ENCODE assay signal across 14 cellular contexts in genomic region chr11:79237676-79238075, GRCh38.
DNase-seq lines count a peak whose midpoint lies in the region; ATAC-seq and TF ChIP-seq lines count a peak whose summit lies in the region.
"Had no signal": no experiment of that assay in that cellular context is flagged by ENCODE, and none has a peak within 500 bp of the region (broad histone marks: within the 10 kb centered on the region; RNA-seq: fewer than 3 reads in every experiment).

No MANE protein-coding gene starts in this region.

- TF ChIP-seq EP300 in gastroesophageal sphincter (IDR thresholded peaks at IDR 0.05): no peak

- peak overlapping the region; percentile 49 for H3K27ac Mint-ChIP-seq in osteocyte (ENCODE audit: unreplicated experiment)
- H3K27ac Mint-ChIP-seq: activated CD8-positive, alpha-beta T cell treated with anti-CD3 and anti-CD28 coated beads for 36 hours had no signal

- H3K36me3 ChIP-seq in ascending aorta: no peaks in the 10 kb centered on the region
- no peaks in the 10 kb centered on the region for H3K36me3 ChIP-seq in gastroesophageal sphincter

- H3K4me3 ChIP-seq in ascending aorta: peak overlapping the region in 1 of 2 donors; percentile 8
- no peak overlapping the region for H3K4me3 ChIP-seq in gastroesophageal sphincter

- H3K4me1 ChIP-seq in ascending aorta (peaks cover 3 to 17% of the 10 kb centered on the region in 2 donors), gastroesophageal sphincter (peaks cover 0 to 14% (median 2%) of the 10 kb centered on the region in 3 donors)

- ATAC-seq in gastroesophageal sphincter (peak; percentile 57), HG02981 (IDR thresholded peaks at IDR 0.05; ENCODE audit: unreplicated experiment) (no peak)
- ATAC-seq: activated CD8-positive, alpha-beta T cell treated with anti-CD3 and anti-CD28 coated beads for 36 hours; stimulated activated naive CD8-positive, alpha-beta T cell treated with anti-CD3 and anti-CD28 coated beads, Interleukin-15, Interleukin-2, amounts not matched to agents 100 U/mL and 50 U/mL, for 24 hours had no signal

- no peaks in the 10 kb centered on the region for H3K27me3 Mint-ChIP-seq in osteocyte (ENCODE audit: unreplicated experiment)
- H3K27me3 Mint-ChIP-seq: activated CD8-positive, alpha-beta T cell treated with anti-CD3 and anti-CD28 coated beads for 36 hours had no signal

- H3K9me3 ChIP-seq in ascending aorta (no peaks in the 10 kb centered on the region), gastroesophageal sphincter (no peaks in the 10 kb centered on the region)

- H3K9me3 Mint-ChIP-seq in osteocyte (ENCODE audit: unreplicated experiment): peaks cover 5% of the 10 kb centered on the region
- H3K9me3 Mint-ChIP-seq: activated CD8-positive, alpha-beta T cell treated with anti-CD3 and anti-CD28 coated beads for 36 hours; nephron progenitor cell had no signal

- H3K27me3 ChIP-seq in ascending aorta: no peaks in the 10 kb centered on the region
- H3K27me3 ChIP-seq in gastroesophageal sphincter: no peaks in the 10 kb centered on the region

- TF ChIP-seq POLR2A in gastroesophageal sphincter (IDR thresholded peaks at IDR 0.05): no peak

- WGBS in gastroesophageal sphincter (ENCODE audit: low coverage in 1 of 2), 2 donors: 25 to 34% methylated on average over 5 to 6 of the region's 6 CpGs

- peak overlapping the region; percentile 48 to 58 for H3K27ac ChIP-seq in ascending aorta
- H3K27ac ChIP-seq in gastroesophageal sphincter: peak overlapping the region in 1 of 4 donors; percentile 22

- peaks cover 3% of the 10 kb centered on the region for H3K36me3 Mint-ChIP-seq in osteocyte (ENCODE audit: unreplicated experiment)

- no peak overlapping the region for H3K4me3 Mint-ChIP-seq in osteocyte (ENCODE audit: unreplicated experiment)
- H3K4me3 Mint-ChIP-seq: activated CD8-positive, alpha-beta T cell treated with anti-CD3 and anti-CD28 coated beads for 36 hours; nephron progenitor cell had no signal

- DNase-seq in AG09319 (ENCODE audit: extremely low read depth, low read depth) (peak; percentile 62), ascending aorta (ENCODE audit: low spot score in 2 of 2) (peak in 1 of 2 donors; percentile 30), osteocyte (ENCODE audit: extremely low spot score, unreplicated experiment) (no peak), NCI-H748 treated with DMSO at 0.1 percent for 48 hours (lab: John Stamatoyannopoulos, UW) (no peak), SIG-M5 treated with dmso at 0.1 percent for 504 hours (lab: John Stamatoyannopoulos, UW; ENCODE audit: unreplicated experiment) (no peak), GDM1 (lab: John Stamatoyannopoulos, UW) (no peak)
- DNase-seq: activated CD8-positive, alpha-beta T cell treated with anti-CD3 and anti-CD28 coated beads for 36 hours; activated naive CD4-positive, alpha-beta T cell treated with anti-CD3 and anti-CD28 coated beads, Interleukin-2, amount 50 U/mL, for 16 hours; effector CD8-positive, alpha-beta T cell; NCI-H1694; nephron progenitor cell; stimulated activated naive CD8-positive, alpha-beta T cell treated with anti-CD3 and anti-CD28 coated beads, Interleukin-15, Interleukin-2, amounts not matched to agents 100 U/mL and 50 U/mL, for 24 hours had no signal

- TF ChIP-seq CTCF in AG09319 (IDR thresholded peaks at IDR 0.05; ENCODE audit: low read depth, low read length): no peak
- no peak for TF ChIP-seq CTCF in ascending aorta (IDR thresholded peaks at IDR 0.05)
- TF ChIP-seq CTCF in gastroesophageal sphincter (IDR thresholded peaks at IDR 0.05): no peak
- no peak for TF ChIP-seq CTCF in osteocyte (IDR thresholded peaks at IDR 0.05)

- intact Hi-C loops in ascending aorta (cut with DNase I): no loop called here

- H3K4me1 Mint-ChIP-seq in osteocyte (ENCODE audit: unreplicated experiment): peaks cover 39% of the 10 kb centered on the region
